ENCODE assay signal across 8 cellular contexts in genomic region chr1:40342381-40342717, GRCh38. TPM values are rescaled to one million over a fixed set of nuclear protein-coding genes. Genes with fewer than 3 reads are reported as not detected.
A peak's percentile ranks its signal among the peaks of the same experiment; 100 is the strongest.
DNase-seq lines count a peak whose midpoint lies in the region; ATAC-seq and TF ChIP-seq lines count a peak whose summit lies in the region.
"Not testable (repeated sequence)": the region's sequence is repeated elsewhere in the genome, so short reads cannot be mapped to it uniquely, and the experiment has no call there.
"Had no signal": no experiment of that assay in that cellular context is flagged by ENCODE, and none has a peak within 500 bp of the region (broad histone marks: within the 10 kb centered on the region; RNA-seq: fewer than 3 reads in every experiment).

No MANE protein-coding gene starts in this region.

- CTCF ChIA-PET in T-cell (lab: Charles Lee): interaction anchor here in 1 of 2 donors (0.5 to 2.3 kb wide), 5 partner anchors 27 to 190 kb away, joined by 3 to 9 read pairs (median 4); no protein-coding TSS in a partner anchor
- CTCF ChIA-PET in activated CD4-positive, alpha-beta memory T cell treated with anti-CD3 and anti-CD28 coated beads for 36 hours (lab: Charles Lee): interaction anchor here (0.6 to 9.6 kb wide), 11 partner anchors 21 to 690 kb away, joined by 3 to 282 read pairs (median 4); partner anchors contain the start of gene COL9A2

- H3K36me3 ChIP-seq in DOHH2 (ENCODE audit: control insufficient read depth, low read length); right lobe of liver: not testable (repeated sequence)

- H3K9me3 Mint-ChIP-seq in T-cell; activated CD4-positive, alpha-beta memory T cell treated with anti-CD3 and anti-CD28 coated beads for 36 hours; activated T-helper 1 cell treated with anti-CD3 and anti-CD28 coated beads, Interleukin-12 subunit alpha, Interleukin-12 subunit beta, Interleukin-2, Interleukin-4 antibody, amounts not matched to agents 30 ng/mL and 10 ng/mL and 1 ng/mL, durations not matched to agents 14 hours and 24 hours and 36 hours; activated naive CD8-positive, alpha-beta T cell treated with anti-CD3 and anti-CD28 coated beads, Interleukin-2, amount 10 ng/mL, durations not matched to agents 7 days and 5 days: not testable (repeated sequence)

- H3K4me3 ChIP-seq in DOHH2 (ENCODE audit: low read length); right lobe of liver: not testable (repeated sequence)

- POLR2A ChIA-PET in T-cell (lab: Charles Lee): interaction anchor here (0.5 to 0.9 kb wide), 4 partner anchors 19 to 255 kb away, joined by 3 to 6 read pairs (median 4); no protein-coding TSS in a partner anchor
- POLR2A ChIA-PET in activated CD4-positive, alpha-beta memory T cell treated with anti-CD3 and anti-CD28 coated beads for 36 hours (lab: Charles Lee): interaction anchor here (1.6 to 3.3 kb wide), 5 partner anchors 22 to 62 kb away, joined by 4 to 23 read pairs (median 11); partner anchors contain the start of gene SMAP2
- POLR2A ChIA-PET in activated naive CD8-positive, alpha-beta T cell treated with anti-CD3 and anti-CD28 coated beads, Interleukin-2, amount 10 ng/mL, durations not matched to agents 7 days and 5 days (lab: Charles Lee): interaction anchor here (0.6 to 1.7 kb wide), 3 partner anchors 31 to 349 kb away, joined by 3 to 5 read pairs (median 5); partner anchors contain the start of genes NFYC and SMAP2

- H3K9me3 ChIP-seq in DOHH2 (ENCODE audit: control insufficient read depth, insufficient read depth, low read length); right lobe of liver: not testable (repeated sequence)

- DNase-seq in T-cell; activated naive CD8-positive, alpha-beta T cell treated with anti-CD3 and anti-CD28 coated beads, Interleukin-2, amount 10 ng/mL, durations not matched to agents 7 days and 5 days; right lobe of liver: not testable (repeated sequence)
- peak; percentile 36 for DNase-seq in activated CD4-positive, alpha-beta memory T cell treated with anti-CD3 and anti-CD28 coated beads for 36 hours
- peak; percentile 29 for DNase-seq in activated T-helper 1 cell treated with anti-CD3 and anti-CD28 coated beads, Interleukin-12 subunit alpha, Interleukin-12 subunit beta, Interleukin-2, Interleukin-4 antibody, amounts not matched to agents 30 ng/mL and 10 ng/mL and 1 ng/mL, durations not matched to agents 14 hours and 24 hours and 36 hours (ENCODE audit: low spot score)
- peak; percentile 16 for DNase-seq in stimulated activated CD4-positive, alpha-beta T cell treated with anti-CD3 and anti-CD28 coated beads, Interleukin-1b, Interleukin-23, amount 100 ng/mL, for 48 hours

- H3K27ac ChIP-seq in DOHH2 (ENCODE audit: low read depth, low read length): not testable (repeated sequence)
- H3K27ac ChIP-seq in right lobe of liver: peak overlapping the region; percentile 26 to 54 (median 45)

- not testable (repeated sequence) for H4K20me1 ChIP-seq in DOHH2 (ENCODE audit: control insufficient read depth, insufficient read depth, low read depth, low read length)

- peaks cover 54 to 68% (median 55%) of the 10 kb centered on the region in 3 donors for H3K4me1 Mint-ChIP-seq in T-cell
- peaks cover 60% of the 10 kb centered on the region for H3K4me1 Mint-ChIP-seq in activated CD4-positive, alpha-beta memory T cell treated with anti-CD3 and anti-CD28 coated beads for 36 hours (ENCODE audit: low read depth)
- H3K4me1 Mint-ChIP-seq in activated T-helper 1 cell treated with anti-CD3 and anti-CD28 coated beads, Interleukin-12 subunit alpha, Interleukin-12 subunit beta, Interleukin-2, Interleukin-4 antibody, amounts not matched to agents 30 ng/mL and 10 ng/mL and 1 ng/mL, durations not matched to agents 14 hours and 24 hours and 36 hours (ENCODE audit: low read depth): peaks cover 70% of the 10 kb centered on the region
- peaks cover 46% of the 10 kb centered on the region for H3K4me1 Mint-ChIP-seq in activated naive CD8-positive, alpha-beta T cell treated with anti-CD3 and anti-CD28 coated beads, Interleukin-2, amount 10 ng/mL, durations not matched to agents 7 days and 5 days

- H3K9me2 ChIP-seq in DOHH2 (replicated peaks; ENCODE audit: control insufficient read depth, low read length): not testable (repeated sequence)

- 0 out of 2 replicates have a peak overlapping the region, but pooled peaks have one; percentile 14 for H3K4me2 ChIP-seq in DOHH2 (ENCODE audit: low read length)

- not testable (repeated sequence) for H3F3A ChIP-seq in DOHH2 (ENCODE audit: control insufficient read depth, insufficient read depth)

- H3K4me3 Mint-ChIP-seq in T-cell: peak overlapping the region in 2 of 3 donors; percentile 25 to 61
- H3K4me3 Mint-ChIP-seq in activated CD4-positive, alpha-beta memory T cell treated with anti-CD3 and anti-CD28 coated beads for 36 hours: peak overlapping the region; percentile 21
- peak overlapping the region; percentile 77 for H3K4me3 Mint-ChIP-seq in activated T-helper 1 cell treated with anti-CD3 and anti-CD28 coated beads, Interleukin-12 subunit alpha, Interleukin-12 subunit beta, Interleukin-2, Interleukin-4 antibody, amounts not matched to agents 30 ng/mL and 10 ng/mL and 1 ng/mL, durations not matched to agents 14 hours and 24 hours and 36 hours
- not testable (repeated sequence) for H3K4me3 Mint-ChIP-seq in activated naive CD8-positive, alpha-beta T cell treated with anti-CD3 and anti-CD28 coated beads, Interleukin-2, amount 10 ng/mL, durations not matched to agents 7 days and 5 days

- not testable (repeated sequence) for H3K79me2 ChIP-seq in DOHH2 (ENCODE audit: control insufficient read depth, low read length)

- not testable (repeated sequence) for H3K27me3 ChIP-seq in DOHH2 (ENCODE audit: control insufficient read depth, low read length); right lobe of liver

- intact Hi-C loops in activated CD4-positive, alpha-beta memory T cell treated with anti-CD3 and anti-CD28 coated beads for 36 hours (cut with micrococcal nuclease): loop anchor here (2.0 kb wide), 1 partner anchor 42 kb away; no protein-coding TSS in a partner anchor
- intact Hi-C loops in activated T-helper 1 cell treated with anti-CD3 and anti-CD28 coated beads, Interleukin-12 subunit alpha, Interleukin-12 subunit beta, Interleukin-2, Interleukin-4 antibody, amounts not matched to agents 30 ng/mL and 10 ng/mL and 1 ng/mL, durations not matched to agents 14 hours and 24 hours and 36 hours (cut with micrococcal nuclease): loop anchor here (1.0 to 5.0 kb wide), 2 partner anchors 62 to 245 kb away; partner anchors contain the start of gene PPT1
- intact Hi-C loops in right lobe of liver (cut with DNase I): not testable (repeated sequence)

- WGBS in right lobe of liver (ENCODE audit: insufficient coverage, low coverage, low lambda C conversion rate, missing lambda C conversion rate): 56% methylated on average over 2 of the region's 3 CpGs

- not testable (repeated sequence) for H3K36me3 Mint-ChIP-seq in T-cell; activated CD4-positive, alpha-beta memory T cell treated with anti-CD3 and anti-CD28 coated beads for 36 hours; activated T-helper 1 cell treated with anti-CD3 and anti-CD28 coated beads, Interleukin-12 subunit alpha, Interleukin-12 subunit beta, Interleukin-2, Interleukin-4 antibody, amounts not matched to agents 30 ng/mL and 10 ng/mL and 1 ng/mL, durations not matched to agents 14 hours and 24 hours and 36 hours (ENCODE audit: low read depth); activated naive CD8-positive, alpha-beta T cell treated with anti-CD3 and anti-CD28 coated beads, Interleukin-2, amount 10 ng/mL, durations not matched to agents 7 days and 5 days

- H3K4me1 ChIP-seq in DOHH2 (ENCODE audit: control insufficient read depth, low read length) (peaks cover 37% of the 10 kb centered on the region), right lobe of liver (peaks cover 0 to 13% (median 0%) of the 10 kb centered on the region in 4 donors)

- TF ChIP-seq POLR2A in right lobe of liver (IDR thresholded peaks at IDR 0.05): not testable (repeated sequence)

- not testable (repeated sequence) for ATAC-seq in T-cell (replicated peaks in 1 of 4); activated naive CD8-positive, alpha-beta T cell treated with anti-CD3 and anti-CD28 coated beads, Interleukin-2, amount 10 ng/mL, durations not matched to agents 7 days and 5 days (ENCODE audit: low read depth); right lobe of liver

- TF ChIP-seq CTCF in DOHH2 (IDR thresholded peaks at IDR 0.05; ENCODE audit: low read depth, low read length, poor library complexity, severe bottlenecking); right lobe of liver (IDR thresholded peaks at IDR 0.05): not testable (repeated sequence)

- H3K27me3 Mint-ChIP-seq in T-cell; activated CD4-positive, alpha-beta memory T cell treated with anti-CD3 and anti-CD28 coated beads for 36 hours; activated T-helper 1 cell treated with anti-CD3 and anti-CD28 coated beads, Interleukin-12 subunit alpha, Interleukin-12 subunit beta, Interleukin-2, Interleukin-4 antibody, amounts not matched to agents 30 ng/mL and 10 ng/mL and 1 ng/mL, durations not matched to agents 14 hours and 24 hours and 36 hours (ENCODE audit: insufficient read depth); activated naive CD8-positive, alpha-beta T cell treated with anti-CD3 and anti-CD28 coated beads, Interleukin-2, amount 10 ng/mL, durations not matched to agents 7 days and 5 days: not testable (repeated sequence)

- H3K27ac Mint-ChIP-seq in T-cell: peak overlapping the region; percentile 68 to 92
- H3K27ac Mint-ChIP-seq in activated CD4-positive, alpha-beta memory T cell treated with anti-CD3 and anti-CD28 coated beads for 36 hours: peak overlapping the region; percentile 91
- H3K27ac Mint-ChIP-seq in activated T-helper 1 cell treated with anti-CD3 and anti-CD28 coated beads, Interleukin-12 subunit alpha, Interleukin-12 subunit beta, Interleukin-2, Interleukin-4 antibody, amounts not matched to agents 30 ng/mL and 10 ng/mL and 1 ng/mL, durations not matched to agents 14 hours and 24 hours and 36 hours: peak overlapping the region; percentile 99
- H3K27ac Mint-ChIP-seq in activated naive CD8-positive, alpha-beta T cell treated with anti-CD3 and anti-CD28 coated beads, Interleukin-2, amount 10 ng/mL, durations not matched to agents 7 days and 5 days: peak overlapping the region; percentile 65

RNA-seq across cellular contexts. Expression of gene COL9A2, which starts 25.3 kb away (rescaled TPM):
- total RNA-seq in T-cell: 1 to 10 TPM; 3.5 to 4.6 (median 3.8) TPM
- 10 to 100 TPM; 11.7 to 13.1 TPM for total RNA-seq in activated CD4-positive, alpha-beta memory T cell treated with anti-CD3 and anti-CD28 coated beads for 36 hours
- total RNA-seq in activated T-helper 1 cell treated with anti-CD3 and anti-CD28 coated beads, Interleukin-12 subunit alpha, Interleukin-12 subunit beta, Interleukin-2, Interleukin-4 antibody, amounts not matched to agents 30 ng/mL and 10 ng/mL and 1 ng/mL, durations not matched to agents 14 hours and 24 hours and 36 hours: 20.4 and 22.3 TPM in 2 replicates
- 1 to 10 TPM; 6.0 to 7.2 TPM for total RNA-seq in activated naive CD8-positive, alpha-beta T cell treated with anti-CD3 and anti-CD28 coated beads, Interleukin-2, amount 10 ng/mL, durations not matched to agents 7 days and 5 days
- under 1 TPM; 0.16 to 0.99 (median 0.46) TPM for total RNA-seq in right lobe of liver
- total RNA-seq: LHCN-M2 had no signal

RNA-seq across cellular contexts. Expression of gene SMAP2, which starts 31.2 kb away (rescaled TPM):
- total RNA-seq in T-cell (100 to 1,000 TPM; 120 to 254 (median 123) TPM), right lobe of liver (10 to 100 TPM; 23.7 to 41.5 (median 36.2) TPM)
- 100 to 1,000 TPM; 250 to 254 TPM for total RNA-seq in activated CD4-positive, alpha-beta memory T cell treated with anti-CD3 and anti-CD28 coated beads for 36 hours
- total RNA-seq in activated T-helper 1 cell treated with anti-CD3 and anti-CD28 coated beads, Interleukin-12 subunit alpha, Interleukin-12 subunit beta, Interleukin-2, Interleukin-4 antibody, amounts not matched to agents 30 ng/mL and 10 ng/mL and 1 ng/mL, durations not matched to agents 14 hours and 24 hours and 36 hours: 196 and 201 TPM in 2 replicates
- total RNA-seq in activated naive CD8-positive, alpha-beta T cell treated with anti-CD3 and anti-CD28 coated beads, Interleukin-2, amount 10 ng/mL, durations not matched to agents 7 days and 5 days: 100 to 1,000 TPM; 133 to 138 TPM
